Comparison of ENCODE assay signal across 22 cellular contexts in genomic region chr21:33763573-33763881, GRCh38.
DNase-seq lines count a peak whose midpoint lies in the region; FAIRE-seq and TF ChIP-seq lines count a peak whose summit lies in the region.
"Had no signal": no experiment of that assay in that cellular context is flagged by ENCODE, and none has a peak within 500 bp of the region (broad histone marks: within the 10 kb centered on the region; RNA-seq: fewer than 3 reads in every experiment).

No MANE protein-coding gene starts in this region.

- H3K27me3 Mint-ChIP-seq in MCF 10A (ENCODE audit: insufficient read depth, unreplicated experiment) (no peaks in the 10 kb centered on the region), chondrocyte (ENCODE audit: low read depth) (no peaks in the 10 kb centered on the region), mesothelial cell of epicardium (ENCODE audit: low read depth) (no peaks in the 10 kb centered on the region)

- POLR2A ChIA-PET in MCF 10A (lab: Yijun Ruan, JAX) = interaction anchor here (1.2 to 1.3 kb wide), 2 partner anchors 68 to 121 kb away, joined by 3 read pairs; partner anchors contain the start of gene ITSN1

- no TSS peak for BruUV-seq in MCF 10A (replicated peaks; lab: Mats Ljungman, UMichigan)

- peaks cover 33% of the 10 kb centered on the region for H3K36me3 Mint-ChIP-seq in MCF 10A (ENCODE audit: insufficient read depth, unreplicated experiment)
- peaks cover 15% of the 10 kb centered on the region for H3K36me3 Mint-ChIP-seq in chondrocyte (ENCODE audit: low read depth)
- H3K36me3 Mint-ChIP-seq in mesothelial cell of epicardium = peaks cover 15% of the 10 kb centered on the region

- H3K27ac Mint-ChIP-seq in MCF 10A (ENCODE audit: low read depth, unreplicated experiment) = peak overlapping the region; percentile 80
- H3K27ac Mint-ChIP-seq in chondrocyte (ENCODE audit: unreplicated experiment) = peak overlapping the region; percentile 87
- H3K27ac Mint-ChIP-seq in mesothelial cell of epicardium = peak overlapping the region; percentile 96

- TF ChIP-seq POLR2A in breast epithelium (IDR thresholded peaks at IDR 0.05) = no peak

- H3K4me1 ChIP-seq in breast epithelium = no peaks in the 10 kb centered on the region
- no peaks in the 10 kb centered on the region for H3K4me1 ChIP-seq in small intestine (ENCODE audit: control insufficient read depth in 2 of 2, insufficient read depth in 1 of 2, low read depth in 1 of 2, low read length in 1 of 2)
- H3K4me1 ChIP-seq: BLaER1 had no signal

- peaks cover 16% of the 10 kb centered on the region for H3K4me1 Mint-ChIP-seq in MCF 10A (ENCODE audit: insufficient read depth, unreplicated experiment)
- H3K4me1 Mint-ChIP-seq in chondrocyte (ENCODE audit: low read depth) = peaks cover 58% of the 10 kb centered on the region
- H3K4me1 Mint-ChIP-seq in mesothelial cell of epicardium = peaks cover 49% of the 10 kb centered on the region

- no peak overlapping the region for H3K27ac ChIP-seq in breast epithelium
- H3K27ac ChIP-seq in small intestine (ENCODE audit: low read depth in 1 of 2, low read length in 1 of 2) = no peak overlapping the region
- H3K27ac ChIP-seq: 22Rv1, BLaER1, SJCRH30 had no signal

- 88 to 92% (median 88%) methylated on average over 3 of the region's 3 CpGs for WGBS in small intestine, 3 donors

- DNase-seq in MCF 10A (ENCODE audit: unreplicated experiment) (no peak), breast epithelium (ENCODE audit: low spot score in 2 of 2) (no peak), chondrocyte (ENCODE audit: low spot score) (no peak), mesothelial cell of epicardium (ENCODE audit: low spot score in 2 of 2, unreplicated experiment in 2 of 2) (no peak), NCI-H748 (lab: John Stamatoyannopoulos, UW; ENCODE audit: unreplicated experiment) (no peak), RPMI8226 (no peak), small intestine (no peak), anterior cingulate cortex (lab: John Stamatoyannopoulos, UW) (no peak)
- DNase-seq: DMS79 treated with DMSO at 0.1 percent for 48 hours, MV-4-11, NCI-H1417, NCI-H187 treated with DMSO at 0.1 percent for 48 hours, NCI-H2171, NCI-H446 treated with DMSO at 0.1 percent for 48 hours, NCI-H748 treated with DMSO at 0.1 percent for 48 hours, SJCRH30 had no signal

- no peak for TF ChIP-seq CTCF in MCF 10A (IDR thresholded peaks at IDR 0.05; ENCODE audit: unreplicated experiment)
- no peak for TF ChIP-seq CTCF in breast epithelium (IDR thresholded peaks at IDR 0.05)
- no peak for TF ChIP-seq CTCF in chondrocyte (IDR thresholded peaks at IDR 0.05)
- TF ChIP-seq CTCF in mesothelial cell of epicardium (IDR thresholded peaks at IDR 0.05; ENCODE audit: unreplicated experiment) = no peak

- H3K27me3 ChIP-seq in breast epithelium (no peaks in the 10 kb centered on the region), small intestine (ENCODE audit: control insufficient read depth in 2 of 2, insufficient read depth in 2 of 2, low read length in 2 of 2) (no peaks in the 10 kb centered on the region)
- H3K27me3 ChIP-seq: BLaER1, SJCRH30 had no signal

- no peak for FAIRE-seq in small intestine (lab: Jason Lieb, UNC)
- FAIRE-seq: GM12878, GM18507, H54, K562 had no signal

- H3K36me3 ChIP-seq in breast epithelium (peaks cover 5% of the 10 kb centered on the region), small intestine (ENCODE audit: control insufficient read depth in 2 of 2, insufficient read depth in 2 of 2, low read length in 2 of 2) (peaks cover 0 to 2% of the 10 kb centered on the region in 2 donors)

- H3K9me3 Mint-ChIP-seq in MCF 10A (ENCODE audit: unreplicated experiment) (no peaks in the 10 kb centered on the region), chondrocyte (ENCODE audit: low read depth) (no peaks in the 10 kb centered on the region), mesothelial cell of epicardium (no peaks in the 10 kb centered on the region)

- no peak overlapping the region for H3K4me3 Mint-ChIP-seq in MCF 10A (ENCODE audit: unreplicated experiment)
- no peak overlapping the region for H3K4me3 Mint-ChIP-seq in chondrocyte (ENCODE audit: unreplicated experiment)
- H3K4me3 Mint-ChIP-seq in mesothelial cell of epicardium = no peak overlapping the region

- H3K4me3 ChIP-seq in breast epithelium (no peak overlapping the region), small intestine (ENCODE audit: low read depth in 1 of 2, low read length in 2 of 2) (no peak overlapping the region)
- H3K4me3 ChIP-seq: BLaER1, GM12878, K562, SJCRH30 had no signal

- H3K9me3 ChIP-seq in breast epithelium (no peaks in the 10 kb centered on the region), small intestine (ENCODE audit: control insufficient read depth, low read depth) (no peaks in the 10 kb centered on the region)
- H3K9me3 ChIP-seq: BLaER1, SJCRH30 had no signal

- intact Hi-C loops in MCF 10A (cut with micrococcal nuclease) = loop anchor here (5.0 kb wide), 1 partner anchor 121 kb away; the partner anchor contains the start of genes CRYZL1 and ITSN1
- intact Hi-C loops in breast epithelium (cut with DNase I; ENCODE audit: low total_unique reads) = no loop called here

- CTCF ChIA-PET in MCF 10A (lab: Yijun Ruan, JAX) = interaction anchor here (0.6 kb wide), 1 partner anchor 150 kb away, joined by 3 read pairs; no protein-coding TSS in a partner anchor
